In genomic region chr2:28958689-28959088, GRCh38 we compare ENCODE assay signal across 8 cellular contexts. TPM values are rescaled to one million over a fixed set of nuclear protein-coding genes. Genes with fewer than 3 reads are reported as not detected.
A peak's percentile ranks its signal among the peaks of the same experiment; 100 is the strongest.
DNase-seq lines count a peak whose midpoint lies in the region; ATAC-seq and TF ChIP-seq lines count a peak whose summit lies in the region.

No MANE protein-coding gene starts in this region.

- H2AFZ ChIP-seq in OCI-LY3 (ENCODE audit: low read depth, low read length) = no peak overlapping the region

- DNase-seq in G401 (ENCODE audit: low spot score) = peak; percentile 87
- peak; percentile 75 for DNase-seq in LHCN-M2 (ENCODE audit: low read depth)
- peak; percentile 93 for DNase-seq in adipocyte (ENCODE audit: low read depth)
- peak; percentile 72 for DNase-seq in Right ventricle myocardium superior
- DNase-seq in posterior cingulate gyrus = peak; percentile 41 to 96 (median 72)

- in situ Hi-C loops in G401 (cut with HindIII; ENCODE audit: low sequenced_read_pairs) = no loop called here

- ATAC-seq in Right ventricle myocardium superior (ENCODE audit: poor library complexity) (peak; percentile 93), HG03342 (IDR thresholded peaks at IDR 0.05; ENCODE audit: unreplicated experiment) (no peak), HG02870 (IDR thresholded peaks at IDR 0.05; ENCODE audit: unreplicated experiment) (no peak)

- peak; percentile 70 for TF ChIP-seq CTCF in OCI-LY3 (IDR thresholded peaks at IDR 0.05; ENCODE audit: low read depth, low read length)

- peaks cover 8% of the 10 kb centered on the region; the same call in 1 of the 2 replicates for H3K4me1 ChIP-seq in OCI-LY3 (ENCODE audit: low read length)
- H3K4me1 ChIP-seq in adipocyte (ENCODE audit: control insufficient read depth, insufficient read depth, low read length) = peaks cover 5% of the 10 kb centered on the region

- intact Hi-C loops in Right ventricle myocardium superior (cut with DNase I) (loop anchor here (2.0 to 10.0 kb wide), 3 partner anchors 236 to 966 kb away; partner anchors contain the start of gene ALK), posterior cingulate gyrus (cut with DNase I) (loop anchor here (1.0 to 5.0 kb wide), 3 partner anchors 239 to 1114 kb away; no protein-coding TSS in a partner anchor)

- H3K27ac ChIP-seq in OCI-LY3 (ENCODE audit: low read length) = no peak overlapping the region

- no peaks in the 10 kb centered on the region for H4K20me1 ChIP-seq in OCI-LY3 (ENCODE audit: insufficient read depth, low read length)

- H3K4me3 ChIP-seq in OCI-LY3 (ENCODE audit: low read length) (no peak overlapping the region), adipocyte (ENCODE audit: low read length) (peak overlapping the region; percentile 16)

- H3K9ac ChIP-seq in OCI-LY3 (ENCODE audit: low read length) (no peak overlapping the region), adipocyte (ENCODE audit: low read length) (no peak overlapping the region)

- no peaks in the 10 kb centered on the region for H3K79me2 ChIP-seq in OCI-LY3 (ENCODE audit: low read length)

- H3K4me2 ChIP-seq in OCI-LY3 (ENCODE audit: low read length) = 0 out of 2 replicates have a peak overlapping the region, but pooled peaks have one; percentile 26

- H3K36me3 ChIP-seq in OCI-LY3 (replicated peaks; ENCODE audit: low read depth, low read length) (no peaks in the 10 kb centered on the region), adipocyte (ENCODE audit: control insufficient read depth, insufficient read depth, low read length, severe bottlenecking) (no peaks in the 10 kb centered on the region)

- no peaks in the 10 kb centered on the region for H3K9me3 ChIP-seq in OCI-LY3 (ENCODE audit: insufficient read depth, low read length)
- no peaks in the 10 kb centered on the region for H3K9me3 ChIP-seq in adipocyte (ENCODE audit: control insufficient read depth, low read length)

- H3K27me3 ChIP-seq in OCI-LY3 (ENCODE audit: low read depth, low read length) (no peaks in the 10 kb centered on the region), adipocyte (replicated peaks; ENCODE audit: control insufficient read depth, insufficient read depth, low read length) (no peaks in the 10 kb centered on the region)

RNA-seq across cellular contexts. Expression of gene TOGARAM2, which starts 22.4 kb away (rescaled TPM):
- 2.7 and 3.2 TPM in 2 replicates for total RNA-seq in G401 (2014; rRNA removed; shearing (Covaris generic))
- total RNA-seq in LHCN-M2 (2014; rRNA removed) (0.38 and 0.75 TPM in 2 replicates), Right ventricle myocardium superior (42.8 TPM)
- polyA plus RNA-seq in LHCN-M2 (2012) = 0.19 TPM

Comparison
In these comparisons a context has a peak if more than half of its experiments do, and no peak if none do; other contexts are left out.
1. RNA of gene TOGARAM2, which starts 22.4 kb away (total RNA-seq): 42.8 TPM in Right ventricle myocardium superior (single experiment); 2.7 to 3.2 TPM in G401 and 0.38 to 0.75 TPM in LHCN-M2; every median in the first group is over 10 times any median in the second.
2. Peak in every context shown above with its lines, with median percentiles within 50 percentile points of each other: DNase-seq.